8 cellular contexts compared by ENCODE assay signal in genomic region chr12:4320859-4321701, GRCh38.
A peak's percentile ranks its signal among the peaks of the same experiment; 100 is the strongest.
DNase-seq lines count a peak whose midpoint lies in the region; ATAC-seq and TF ChIP-seq lines count a peak whose summit lies in the region.

TSS of gene TIGAR (plus strand) at chr12:4321213. CDS start at chr12:4321272, 59 bp downstream.

- DNase-seq in AG10803 (ENCODE audit: low read depth): peak; percentile 90
- peak; percentile 93 to 98 for DNase-seq in NCI-H446 (lab: John Stamatoyannopoulos, UW)
- peak; percentile 92 for DNase-seq in cerebellar cortex (ENCODE audit: low spot score)
- peak; percentile 99 for DNase-seq in islet precursor cell
- peak; percentile 89 for DNase-seq in stimulated activated CD4-positive, alpha-beta T cell treated with anti-CD3 and anti-CD28 coated beads, Interleukin-12 subunit alpha, Interleukin-12 subunit beta, amount 100 ng/mL, for 4 hours

- H3K4me3 ChIP-seq in AG10803 (ENCODE audit: low read length): peak within 1 kb of the TSS; percentile 90

- TF ChIP-seq CTCF in AG10803 (conservative IDR thresholded peaks at IDR 0.05; ENCODE audit: low read length): no peak

- peak; percentile 96 for ATAC-seq in GM19043 (IDR thresholded peaks at IDR 0.05; ENCODE audit: low read depth, unreplicated experiment)
- ATAC-seq in HG03354 (IDR thresholded peaks at IDR 0.05; ENCODE audit: poor library complexity, severe bottlenecking, unreplicated experiment): peak; percentile 96
- peak; percentile 97 to 98 for ATAC-seq in activated CD4-positive, CD25-positive, alpha-beta regulatory T cell treated with anti-CD3 and anti-CD28 coated beads, Interleukin-2, amount 50 U/mL, for 24 hours

Comparison
In these comparisons a context has a peak if more than half of its experiments do, and no peak if none do; other contexts are left out.
1. Peak in every context shown above with its lines: DNase-seq, ATAC-seq and H3K4me3 ChIP-seq.